In genomic region chr15:53808058-53808703, GRCh38 we compare ENCODE assay signal across 8 cellular contexts. TPM values are rescaled to one million over a fixed set of nuclear protein-coding genes. Genes with fewer than 3 reads are reported as not detected.
DNase-seq lines count a peak whose midpoint lies in the region; ATAC-seq and TF ChIP-seq lines count a peak whose summit lies in the region.

No MANE protein-coding gene starts in this region.

- H3K4me3 Mint-ChIP-seq in activated CD4-positive, alpha-beta T cell treated with anti-CD3 and anti-CD28 coated beads, Interleukin-2, amount 10 ng/mL, durations not matched to agents 24 days and 14 days, result no peak overlapping the region

- TF ChIP-seq CTCF in OCI-LY1 (IDR thresholded peaks at IDR 0.05; ENCODE audit: low read length), result peak; percentile 68
- peak; percentile 73 for TF ChIP-seq CTCF in thoracic aorta (IDR thresholded peaks at IDR 0.05)

- no peaks in the 10 kb centered on the region for H3K36me3 Mint-ChIP-seq in activated CD4-positive, alpha-beta T cell treated with anti-CD3 and anti-CD28 coated beads, Interleukin-2, amount 10 ng/mL, durations not matched to agents 24 days and 14 days (ENCODE audit: low read depth)

- no peaks in the 10 kb centered on the region for H4K20me1 ChIP-seq in OCI-LY1 (ENCODE audit: insufficient read depth, low read length)

- no peak for ATAC-seq in thoracic aorta (ENCODE audit: insufficient number of reproducible peaks, low FRiP score, low read depth)

- no peaks in the 10 kb centered on the region for H3K27me3 ChIP-seq in OCI-LY1 (ENCODE audit: insufficient read depth, low read length)
- no peaks in the 10 kb centered on the region for H3K27me3 ChIP-seq in thoracic aorta (replicated peaks; ENCODE audit: insufficient read depth)

- no peaks in the 10 kb centered on the region for H3K9me2 ChIP-seq in OCI-LY1 (ENCODE audit: low read depth, low read length)

- H3K4me3 ChIP-seq in OCI-LY1 (ENCODE audit: low read depth, low read length, poor library complexity, severe bottlenecking) (no peak overlapping the region), thoracic aorta (no peak overlapping the region)

- H3K4me1 Mint-ChIP-seq in activated CD4-positive, alpha-beta T cell treated with anti-CD3 and anti-CD28 coated beads, Interleukin-2, amount 10 ng/mL, durations not matched to agents 24 days and 14 days, result no peaks in the 10 kb centered on the region

- H3K27ac ChIP-seq in OCI-LY1 (ENCODE audit: low read depth, low read length, poor library complexity, severe bottlenecking) (no peak overlapping the region), thoracic aorta (no peak overlapping the region)

- H2AFZ ChIP-seq in OCI-LY1 (ENCODE audit: low read length), result no peak overlapping the region

- no peak overlapping the region for H3K27ac Mint-ChIP-seq in activated CD4-positive, alpha-beta T cell treated with anti-CD3 and anti-CD28 coated beads, Interleukin-2, amount 10 ng/mL, durations not matched to agents 24 days and 14 days

- intact Hi-C loops in activated CD4-positive, alpha-beta T cell treated with anti-CD3 and anti-CD28 coated beads, Interleukin-2, amount 10 ng/mL, durations not matched to agents 24 days and 14 days (cut with micrococcal nuclease), result no loop called here

- H3K27me3 Mint-ChIP-seq in activated CD4-positive, alpha-beta T cell treated with anti-CD3 and anti-CD28 coated beads, Interleukin-2, amount 10 ng/mL, durations not matched to agents 24 days and 14 days, result no peaks in the 10 kb centered on the region

- H3K36me3 ChIP-seq in OCI-LY1 (ENCODE audit: insufficient read depth, low read length) (no peaks in the 10 kb centered on the region), thoracic aorta (no peaks in the 10 kb centered on the region)

- H3K9me3 ChIP-seq in OCI-LY1 (ENCODE audit: low read length), result no peaks in the 10 kb centered on the region
- no peaks in the 10 kb centered on the region for H3K9me3 ChIP-seq in thoracic aorta

- H3K9me3 Mint-ChIP-seq in activated CD4-positive, alpha-beta T cell treated with anti-CD3 and anti-CD28 coated beads, Interleukin-2, amount 10 ng/mL, durations not matched to agents 24 days and 14 days, result no peaks in the 10 kb centered on the region

- no peak overlapping the region for H3K9ac ChIP-seq in OCI-LY1 (ENCODE audit: low read length)

- H3K79me2 ChIP-seq in OCI-LY1 (ENCODE audit: insufficient read depth, low read length), result no peaks in the 10 kb centered on the region

- no peaks in the 10 kb centered on the region for H3F3A ChIP-seq in OCI-LY1 (ENCODE audit: insufficient read depth, low read length)

- peak; percentile 18 for DNase-seq in SIG-M5 treated with dmso at 0.1 percent for 504 hours (lab: John Stamatoyannopoulos, UW; ENCODE audit: unreplicated experiment)
- no peak for DNase-seq in SIG-M5 (lab: John Stamatoyannopoulos, UW)
- DNase-seq in fibroblast of peridontal ligament (ENCODE audit: extremely low read depth), result peak; percentile 1
- DNase-seq in thoracic aorta (ENCODE audit: low spot score), result no peak
- DNase-seq in activated CD4-positive, alpha-beta T cell treated with anti-CD3 and anti-CD28 coated beads, Interleukin-2, amount 10 ng/mL, durations not matched to agents 24 days and 14 days, result no peak
- no peak for DNase-seq in T-helper 9 cell
- DNase-seq in NCI-H146 (lab: John Stamatoyannopoulos, UW), result no peak

- no peak overlapping the region for H3K4me2 ChIP-seq in OCI-LY1 (ENCODE audit: low read length)

- H3K4me1 ChIP-seq in OCI-LY1 (ENCODE audit: insufficient read depth, low read length, severe bottlenecking), result no peaks in the 10 kb centered on the region
- H3K4me1 ChIP-seq in thoracic aorta (ENCODE audit: control insufficient read depth in 1 of 2, low read depth in 2 of 2), result peaks cover 0 to 13% of the 10 kb centered on the region in 2 donors

RNA-seq across cellular contexts. Expression of gene WDR72, which starts 48.7 kb away (rescaled TPM):
- 1 to 10 TPM in 1 of 2 donors, not detected in 1; 2.2 TPM for total RNA-seq in thoracic aorta
- not detected in 2 replicates for total RNA-seq in activated CD4-positive, alpha-beta T cell treated with anti-CD3 and anti-CD28 coated beads, Interleukin-2, amount 10 ng/mL, durations not matched to agents 24 days and 14 days

Comparison
In these comparisons a context has a peak if more than half of its experiments do, and no peak if none do; other contexts are left out.
1. DNase-seq: peak in SIG-M5 treated with dmso at 0.1 percent for 504 hours (single experiment) and fibroblast of peridontal ligament (single experiment); none in SIG-M5 (single experiment), thoracic aorta (single experiment), activated CD4-positive, alpha-beta T cell treated with anti-CD3 and anti-CD28 coated beads, Interleukin-2, amount 10 ng/mL, durations not matched to agents 24 days and 14 days (single experiment), T-helper 9 cell (single experiment) and NCI-H146 (single experiment).